Comparison of ENCODE assay signal across 1 cellular context in genomic region chr1:44694863-44695478, GRCh38.
TF ChIP-seq lines count a peak whose summit lies in the region.

No MANE protein-coding gene starts in this region.

TF ChIP-seq in GM23338, 12 proteins besides CTCF, POLR2A, EP300 and RAD21 (continued from another document):
- no peak for TF ChIP-seq ZNF462 (CRISPR knock-in tag; IDR thresholded peaks at IDR 0.05)
- no peak for TF ChIP-seq EZH2 (IDR thresholded peaks at IDR 0.05; ENCODE audit: low read depth, unreplicated experiment)
- TF ChIP-seq CREB1 (CRISPR knock-in tag; IDR thresholded peaks at IDR 0.05; ENCODE audit: low read depth), result no peak
- TF ChIP-seq STAT1 (IDR thresholded peaks at IDR 0.05; ENCODE audit: unreplicated experiment), result no peak
- no peak for TF ChIP-seq POLR2AphosphoS5 (IDR thresholded peaks at IDR 0.05; ENCODE audit: low read depth)
- TF ChIP-seq ZNF331 (CRISPR knock-in tag; IDR thresholded peaks at IDR 0.05; ENCODE audit: low read depth), result no peak
TF ChIP-seq in GM23338: peak in this region for 0.
